Comparison of ENCODE assay signal across 18 cellular contexts in the genomic region with DNA sequence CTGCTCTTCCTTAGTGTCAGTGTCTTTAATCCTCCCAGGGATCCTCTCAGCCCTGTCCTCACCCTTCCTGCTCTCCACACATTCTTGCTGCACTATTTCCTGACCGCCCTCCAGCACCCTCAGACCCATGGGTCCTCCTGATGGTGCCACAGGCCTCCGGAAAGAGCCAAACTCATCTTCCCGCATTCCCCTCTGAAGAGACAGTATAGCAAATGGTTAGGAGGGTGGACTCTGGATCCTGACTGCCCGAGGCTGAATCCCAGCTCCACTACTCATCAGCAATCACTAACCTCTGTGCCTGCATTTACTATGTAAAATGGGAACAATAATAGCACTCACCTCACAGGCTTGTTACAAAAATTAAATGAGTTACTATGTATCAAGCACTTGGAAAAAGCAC. TPM values are rescaled to one million over a fixed set of nuclear protein-coding genes. Genes with fewer than 3 reads are reported as not detected.
"Had no signal": no experiment of that assay in that cellular context is flagged by ENCODE, and none has a peak within 500 bp of the region (broad histone marks: within the 10 kb centered on the region; RNA-seq: fewer than 3 reads in every experiment).

No MANE protein-coding gene starts in this region.

- H3K9me3 ChIP-seq: breast epithelium, esophagus muscularis mucosa, mucosa of descending colon, right lobe of liver, upper lobe of left lung had no signal

- H3K4me1 ChIP-seq: breast epithelium, esophagus muscularis mucosa, upper lobe of left lung had no signal

- H3K27ac ChIP-seq: breast epithelium, esophagus muscularis mucosa, right lobe of liver, upper lobe of left lung had no signal

- H3K4me3 ChIP-seq: breast epithelium, esophagus muscularis mucosa, mucosa of descending colon, right lobe of liver, upper lobe of left lung had no signal

- DNase-seq: activated CD4-positive, alpha-beta T cell treated with anti-CD3 and anti-CD28 coated beads, Interleukin-2, amount 50 U/mL, for 48 hours; activated CD8-positive, alpha-beta memory T cell treated with anti-CD3 and anti-CD28 coated beads, Interleukin-2, amount 50 U/mL, for 48 hours; activated naive CD8-positive, alpha-beta T cell treated with anti-CD3 and anti-CD28 coated beads, Interleukin-2, amount 10 ng/mL, durations not matched to agents 7 days and 5 days; anterior cingulate cortex; glutamatergic neuron; immature natural killer cell; mucosa of descending colon; naive thymus-derived CD8-positive, alpha-beta T cell; nucleus accumbens; right lobe of liver; stimulated activated CD4-positive, alpha-beta T cell treated with anti-CD3 and anti-CD28 coated beads, Interleukin-1b, Interleukin-23, amount 100 ng/mL, for 48 hours; stimulated activated naive B cell treated with anti-CD40 and anti-IgM and Interleukin-4, amounts not matched to agents 10 μg/mL and 1 μg/mL and 100 μg/mL, for 72 hours; upper lobe of left lung had no signal

- H3K27me3 Mint-ChIP-seq: activated naive CD8-positive, alpha-beta T cell treated with anti-CD3 and anti-CD28 coated beads, Interleukin-2, amount 10 ng/mL, durations not matched to agents 7 days and 5 days; naive thymus-derived CD8-positive, alpha-beta T cell; progenitor cell of endocrine pancreas had no signal

- H3K27me3 ChIP-seq: esophagus muscularis mucosa, right lobe of liver, upper lobe of left lung had no signal

- H3K9me3 Mint-ChIP-seq: activated naive CD8-positive, alpha-beta T cell treated with anti-CD3 and anti-CD28 coated beads, Interleukin-2, amount 10 ng/mL, durations not matched to agents 7 days and 5 days; immature natural killer cell; naive thymus-derived CD8-positive, alpha-beta T cell; stimulated activated naive B cell treated with anti-CD40 and anti-IgM and Interleukin-4, amounts not matched to agents 10 μg/mL and 1 μg/mL and 100 μg/mL, for 72 hours had no signal

- H3K4me3 Mint-ChIP-seq: activated naive CD8-positive, alpha-beta T cell treated with anti-CD3 and anti-CD28 coated beads, Interleukin-2, amount 10 ng/mL, durations not matched to agents 7 days and 5 days; immature natural killer cell; naive thymus-derived CD8-positive, alpha-beta T cell; stimulated activated naive B cell treated with anti-CD40 and anti-IgM and Interleukin-4, amounts not matched to agents 10 μg/mL and 1 μg/mL and 100 μg/mL, for 72 hours had no signal

- H3K36me3 ChIP-seq: breast epithelium, right lobe of liver had no signal

- H3K27ac Mint-ChIP-seq: activated naive CD8-positive, alpha-beta T cell treated with anti-CD3 and anti-CD28 coated beads, Interleukin-2, amount 10 ng/mL, durations not matched to agents 7 days and 5 days; progenitor cell of endocrine pancreas; stimulated activated naive B cell treated with anti-CD40 and anti-IgM and Interleukin-4, amounts not matched to agents 10 μg/mL and 1 μg/mL and 100 μg/mL, for 72 hours had no signal

RNA-seq across cellular contexts. Expression of a gene that starts 58.8 kb away (rescaled TPM):
- total RNA-seq: activated naive CD8-positive, alpha-beta T cell treated with anti-CD3 and anti-CD28 coated beads, Interleukin-2, amount 10 ng/mL, durations not matched to agents 7 days and 5 days; esophagus muscularis mucosa; fibroblast of villous mesenchyme; lung microvascular endothelial cell; naive thymus-derived CD8-positive, alpha-beta T cell; progenitor cell of endocrine pancreas had no signal
